ENCODE assay signal across 8 cellular contexts in genomic region chr7:100837099-100837836, GRCh38. TPM values are rescaled to one million over a fixed set of nuclear protein-coding genes. Genes with fewer than 3 reads are reported as not detected.
DNase-seq lines count a peak whose midpoint lies in the region; ATAC-seq lines count a peak whose summit lies in the region.

No MANE protein-coding gene starts in this region.

- in situ Hi-C loops in KBM-7 (cut with MboI; ENCODE audit: low pct_unique_long_range_greater_than_20kb, low sequenced_read_pairs), result no loop called here

- DNase-seq in EH (ENCODE audit: low read depth) (peak; percentile 94), NCI-H524 treated with DMSO at 0.1 percent for 48 hours (lab: John Stamatoyannopoulos, UW) (peak; percentile 41), lung microvascular endothelial cell (ENCODE audit: low read depth in 2 of 2) (peak; percentile 92 to 97), KBM-7 (no peak)
- DNase-seq in activated CD8-positive, alpha-beta memory T cell treated with anti-CD3 and anti-CD28 coated beads for 24 hours, result peak; percentile 90
- peak; percentile 56 for DNase-seq in effector CD4-positive, alpha-beta T cell
- DNase-seq in stimulated activated CD4-positive, alpha-beta T cell treated with anti-CD3 and anti-CD28 coated beads, Interleukin-4, amount 100 ng/mL, for 48 hours (ENCODE audit: low read depth in 2 of 2), result peak; percentile 70 to 75

- peak; percentile 80 for ATAC-seq in HG02610 (IDR thresholded peaks at IDR 0.05; ENCODE audit: unreplicated experiment)

RNA-seq across cellular contexts. Expression of gene EPHB4, which starts 9.9 kb away (rescaled TPM):
- 250 and 393 TPM in 2 replicates for total RNA-seq in lung microvascular endothelial cell

RNA-seq across cellular contexts. Expression of gene SLC12A9, which starts 15.2 kb away (rescaled TPM):
- total RNA-seq in lung microvascular endothelial cell, result 34.0 and 39.3 TPM in 2 replicates

RNA-seq across cellular contexts. Expression of gene TRIP6, which starts 29.9 kb away (rescaled TPM):
- total RNA-seq in lung microvascular endothelial cell, result 36.4 and 41.3 TPM in 2 replicates

RNA-seq across cellular contexts. Expression of gene SRRT, which starts 37.6 kb away (rescaled TPM):
- total RNA-seq in lung microvascular endothelial cell, result 29.9 and 34.9 TPM in 2 replicates

RNA-seq across cellular contexts. Expression of gene UFSP1, which starts 52.2 kb away (rescaled TPM):
- total RNA-seq in lung microvascular endothelial cell, result 1.5 and 2.2 TPM in 2 replicates
